In genomic region chr19:58401825-58402433, GRCh38 we compare ENCODE assay signal across 8 cellular contexts. TPM values are rescaled to one million over a fixed set of nuclear protein-coding genes. Genes with fewer than 3 reads are reported as not detected.
DNase-seq lines count a peak whose midpoint lies in the region; TF ChIP-seq lines count a peak whose summit lies in the region.

No MANE protein-coding gene starts in this region.

- DNase-seq in A673 (ENCODE audit: low spot score) = no peak
- no peak for DNase-seq in HFF-Myc (ENCODE audit: extremely low read depth, low read depth)
- no peak for DNase-seq in MCF 10A (ENCODE audit: unreplicated experiment)
- no peak for DNase-seq in stimulated activated CD4-positive, alpha-beta T cell treated with anti-CD3 and anti-CD28 coated beads, Interleukin-2, amount 100 ng/mL, for 24 hours
- DNase-seq in NCI-H345 (lab: John Stamatoyannopoulos, UW) = no peak
- no peak for DNase-seq in NCI-H1092 (lab: John Stamatoyannopoulos, UW)
- DNase-seq in putamen (ENCODE audit: low spot score) = no peak

- peak overlapping the region; percentile 95 for H3K27ac Mint-ChIP-seq in MCF 10A (ENCODE audit: low read depth, unreplicated experiment)

- no peaks in the 10 kb centered on the region for H3K27me3 ChIP-seq in A673 (replicated peaks; ENCODE audit: insufficient read depth, low read depth, low read length, poor library complexity)

- CTCF ChIA-PET in A673 (lab: Charles Lee) = no interaction called here
- CTCF ChIA-PET in MCF 10A (lab: Yijun Ruan, JAX) = interaction anchor here (0.9 to 2.1 kb wide), 2 partner anchors 25 to 112 kb away, joined by 3 to 7 read pairs; no protein-coding TSS in a partner anchor

- H3K4me1 Mint-ChIP-seq in MCF 10A (ENCODE audit: insufficient read depth, unreplicated experiment) = peaks cover 18% of the 10 kb centered on the region

- H3K36me3 Mint-ChIP-seq in MCF 10A (ENCODE audit: insufficient read depth, unreplicated experiment) = peaks cover 6% of the 10 kb centered on the region

- H3K9me3 ChIP-seq in A673 (ENCODE audit: low read depth, low read length, poor library complexity, severe bottlenecking) = no peaks in the 10 kb centered on the region
- H3K9me3 ChIP-seq in mesodermal cell (ENCODE audit: control insufficient read depth, low read length) = no peaks in the 10 kb centered on the region

- H3K27ac ChIP-seq in A673 (ENCODE audit: low read depth, low read length, poor library complexity, severe bottlenecking) (peak overlapping the region; percentile 88), mesodermal cell (ENCODE audit: low read depth, low read length, severe bottlenecking) (no peak overlapping the region)

- H3K4me1 ChIP-seq in A673 (ENCODE audit: insufficient read depth, low read length, poor library complexity, severe bottlenecking) = peaks cover 14% of the 10 kb centered on the region
- H3K4me1 ChIP-seq in mesodermal cell (ENCODE audit: control insufficient read depth, insufficient read depth, low read length, poor library complexity, severe bottlenecking) = peaks cover 6% of the 10 kb centered on the region

- no peaks in the 10 kb centered on the region for H3K36me3 ChIP-seq in A673 (ENCODE audit: insufficient read depth, low read length, poor library complexity, severe bottlenecking)
- H3K36me3 ChIP-seq in mesodermal cell (ENCODE audit: control insufficient read depth, insufficient read depth, low read length) = peaks cover 4% of the 10 kb centered on the region

- intact Hi-C loops in A673 (cut with micrococcal nuclease; ENCODE audit: unreplicated experiment) (loop anchor here (1.0 kb wide), 1 partner anchor 157 kb away; no protein-coding TSS in a partner anchor), MCF 10A (cut with micrococcal nuclease) (loop anchor here (1.0 kb wide), 1 partner anchor 21 kb away; the partner anchor contains the start of gene ZNF837)

- 39 to 49% methylated on average over 10 to 19 of the region's 24 CpGs for WGBS in mesodermal cell (ENCODE audit: insufficient coverage in 2 of 2), 2 experiments

- no TSS peak for BruUV-seq in A673 (replicated peaks; lab: Mats Ljungman, UMichigan)
- BruUV-seq in MCF 10A (replicated peaks; lab: Mats Ljungman, UMichigan) = no TSS peak

- POLR2A ChIA-PET in A673 (lab: Charles Lee; ENCODE audit: low non-redundant PET) = no interaction called here
- POLR2A ChIA-PET in MCF 10A (lab: Yijun Ruan, JAX) = interaction anchor here (0.6 to 4.7 kb wide), 6 partner anchors 13 to 72 kb away, joined by 3 to 22 read pairs (median 4); partner anchors contain the start of genes RPS5, ZNF324B and ZNF497

- H3K27me3 Mint-ChIP-seq in MCF 10A (ENCODE audit: insufficient read depth, unreplicated experiment) = no peaks in the 10 kb centered on the region

- H3K4me3 Mint-ChIP-seq in MCF 10A (ENCODE audit: unreplicated experiment) = peak overlapping the region; percentile 92

- TF ChIP-seq CTCF in A673 (conservative IDR thresholded peaks at IDR 0.05; ENCODE audit: low read depth, low read length) (no peak), HFF-Myc (IDR thresholded peaks at IDR 0.05; ENCODE audit: low read depth, low read length, missing control alignments) (no peak), MCF 10A (IDR thresholded peaks at IDR 0.05; ENCODE audit: unreplicated experiment) (no peak)

- H3K9me3 Mint-ChIP-seq in MCF 10A (ENCODE audit: unreplicated experiment) = no peaks in the 10 kb centered on the region

- H3K4me3 ChIP-seq in A673 (ENCODE audit: low read depth, low read length, poor library complexity, severe bottlenecking) = peak overlapping the region; percentile 72
- peak overlapping the region; percentile 69 for H3K4me3 ChIP-seq in HFF-Myc (replicated peaks; ENCODE audit: low read depth, low read length)
- peak overlapping the region; percentile 75 for H3K4me3 ChIP-seq in mesodermal cell (ENCODE audit: extremely low read depth, insufficient read depth, low read length, poor library complexity, severe bottlenecking)

RNA-seq across cellular contexts. Expression of gene RNF225, which starts 6.5 kb away (rescaled TPM):
- 0.60 and 0.74 TPM in 2 replicates for total RNA-seq in A673 (2021)
- 0.63 and 0.98 TPM in 2 replicates for total RNA-seq in MCF 10A (2022)
- polyA plus RNA-seq in mesodermal cell (2013, experiment 1 of 2) = not detected
- not detected for polyA plus RNA-seq in mesodermal cell (2013, experiment 2 of 2)

RNA-seq across cellular contexts. Expression of gene ZNF584, which starts 6.5 kb away (rescaled TPM):
- total RNA-seq in A673 (2021) (20.9 and 21.6 TPM in 2 replicates), MCF 10A (2022) (14.6 and 18.1 TPM in 2 replicates)
- 10.5 TPM for polyA plus RNA-seq in mesodermal cell (2013, experiment 1 of 2)
- polyA plus RNA-seq in mesodermal cell (2013, experiment 2 of 2) = 6.7 TPM

RNA-seq across cellular contexts. Expression of gene RPS5, which starts 14.9 kb away (rescaled TPM):
- total RNA-seq in A673 (2021) (1,249 and 1,257 TPM in 2 replicates), MCF 10A (2022) (1,779 and 1,872 TPM in 2 replicates)
- 1,713 TPM for polyA plus RNA-seq in mesodermal cell (2013, experiment 1 of 2)
- polyA plus RNA-seq in mesodermal cell (2013, experiment 2 of 2) = 1,539 TPM

RNA-seq across cellular contexts. Expression of gene ZNF837, which starts 21.1 kb away (rescaled TPM):
- total RNA-seq in A673 (2021) (1.3 and 1.8 TPM in 2 replicates), MCF 10A (2022) (1.5 and 1.7 TPM in 2 replicates)
- polyA plus RNA-seq in mesodermal cell (2013, experiment 1 of 2) = 2.8 TPM
- 2.1 TPM for polyA plus RNA-seq in mesodermal cell (2013, experiment 2 of 2)

RNA-seq across cellular contexts. Expression of gene ZNF132, which starts 38.0 kb away (rescaled TPM):
- 9.1 and 9.2 TPM in 2 replicates for total RNA-seq in A673 (2021)
- total RNA-seq in MCF 10A (2022) = not detected in 2 replicates
- polyA plus RNA-seq in mesodermal cell (2013, experiment 1 of 2) = 1.6 TPM
- 1.7 TPM for polyA plus RNA-seq in mesodermal cell (2013, experiment 2 of 2)
